In the genomic region with DNA sequence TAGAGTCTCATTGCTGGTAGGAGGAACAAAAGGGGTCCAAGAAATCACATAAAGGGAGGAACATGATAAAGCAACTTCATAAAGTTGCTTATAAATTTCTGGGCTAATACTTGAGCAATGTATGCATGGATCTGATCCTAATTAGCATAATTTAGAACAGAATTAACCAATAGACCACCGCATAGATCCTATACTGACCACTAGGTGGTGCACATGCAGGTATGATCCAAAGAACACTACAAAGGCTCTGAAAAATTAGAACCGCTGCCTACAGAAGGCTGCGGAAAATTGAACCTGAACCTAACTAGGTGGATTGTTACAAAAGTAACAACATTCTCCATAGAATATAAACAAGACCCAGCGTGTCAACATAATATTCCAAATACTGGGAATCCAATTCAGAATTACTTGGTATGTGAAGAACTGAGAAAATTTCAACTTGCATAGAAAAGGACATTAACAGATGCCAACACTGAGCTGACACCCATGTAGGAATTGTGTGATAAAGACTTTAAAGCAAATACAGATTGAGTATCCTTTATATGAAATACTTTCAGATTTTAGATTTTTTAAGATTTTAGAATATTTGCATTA, we compare ENCODE assay signal across 8 cellular contexts.
DNase-seq lines count a peak whose midpoint lies in the region; ATAC-seq and TF ChIP-seq lines count a peak whose summit lies in the region.

No MANE protein-coding gene starts in this region.

- no peak overlapping the region for H3K9ac ChIP-seq in parathyroid adenoma

- H3K27me3 ChIP-seq in parathyroid adenoma (ENCODE audit: control insufficient read depth, insufficient read depth, low read length) = no peaks in the 10 kb centered on the region

- H2AFZ ChIP-seq in parathyroid adenoma = no peak overlapping the region

- peak; percentile 60 for TF ChIP-seq CTCF in epithelial cell of esophagus (IDR thresholded peaks at IDR 0.05; ENCODE audit: insufficient read depth, low read depth, low read length, missing control alignments)
- peak; percentile 40 for TF ChIP-seq CTCF in parathyroid adenoma (IDR thresholded peaks at IDR 0.05)

- no peaks in the 10 kb centered on the region for H3K4me1 ChIP-seq in parathyroid adenoma

- ATAC-seq in HG03135 (IDR thresholded peaks at IDR 0.05; ENCODE audit: unreplicated experiment) (peak; percentile 79), HG03457 (IDR thresholded peaks at IDR 0.05; ENCODE audit: unreplicated experiment) (no peak)

- H3K4me3 ChIP-seq in epithelial cell of esophagus (ENCODE audit: low read length) (no peak overlapping the region), parathyroid adenoma (ENCODE audit: low read depth, low read length) (no peak overlapping the region)

- H3K9me3 ChIP-seq in parathyroid adenoma (ENCODE audit: control insufficient read depth, low read length) = no peaks in the 10 kb centered on the region

- DNase-seq in stimulated activated CD4-positive, alpha-beta T cell treated with anti-CD3 and anti-CD28 coated beads, Interleukin-15, amount 100 ng/mL, for 24 hours = peak; percentile 23
- no peak for DNase-seq in stimulated activated CD4-positive, alpha-beta T cell treated with anti-CD3 and anti-CD28 coated beads, Interleukin-4, amount 100 ng/mL, for 1 hour
- DNase-seq in SHP77 treated with DMSO at 0.1 percent for 48 hours (lab: John Stamatoyannopoulos, UW) (peak; percentile 1), epithelial cell of esophagus (ENCODE audit: low read depth) (peak; percentile 48), NCI-H226 (no peak)

- H3K27ac ChIP-seq in parathyroid adenoma = no peak overlapping the region

- H3K79me2 ChIP-seq in parathyroid adenoma = no peaks in the 10 kb centered on the region

- H3K4me2 ChIP-seq in parathyroid adenoma (ENCODE audit: low read length) = no peak overlapping the region

- H3K36me3 ChIP-seq in parathyroid adenoma (ENCODE audit: control insufficient read depth, insufficient read depth, low read length) = no peaks in the 10 kb centered on the region

Comparison
In these comparisons a context has a peak if more than half of its experiments do, and no peak if none do; other contexts are left out.
1. DNase-seq: peak in stimulated activated CD4-positive, alpha-beta T cell treated with anti-CD3 and anti-CD28 coated beads, Interleukin-15, amount 100 ng/mL, for 24 hours (single experiment), SHP77 treated with DMSO at 0.1 percent for 48 hours (single experiment) and epithelial cell of esophagus (single experiment); none in stimulated activated CD4-positive, alpha-beta T cell treated with anti-CD3 and anti-CD28 coated beads, Interleukin-4, amount 100 ng/mL, for 1 hour (single experiment) and NCI-H226 (single experiment).